ENCODE assay signal across 17 cellular contexts in the genomic region with DNA sequence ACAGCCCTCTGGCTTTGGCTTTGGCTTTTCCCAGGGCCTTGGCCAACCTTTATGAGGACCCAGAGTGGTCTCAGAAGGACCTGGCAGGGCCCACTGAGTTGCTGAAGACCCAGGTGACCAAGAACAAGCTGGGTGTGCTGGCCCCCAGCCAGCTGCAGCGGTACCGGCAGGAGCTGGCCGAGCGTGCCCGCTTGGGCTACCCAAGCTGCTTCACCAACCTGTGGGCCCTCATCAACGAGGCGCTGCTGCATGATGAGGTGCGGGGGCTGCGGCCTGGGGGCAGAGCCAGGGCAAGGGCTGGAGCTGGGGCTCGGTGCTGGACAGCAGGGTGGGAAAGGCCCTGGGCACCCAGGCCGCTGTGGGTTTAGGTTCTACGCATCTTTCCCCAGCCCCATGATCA. TPM values are rescaled to one million over a fixed set of nuclear protein-coding genes. Genes with fewer than 3 reads are reported as not detected.
DNase-seq lines count a peak whose midpoint lies in the region; TF ChIP-seq lines count a peak whose summit lies in the region.
"Had no signal": no experiment of that assay in that cellular context is flagged by ENCODE, and none has a peak within 500 bp of the region (broad histone marks: within the 10 kb centered on the region; RNA-seq: fewer than 3 reads in every experiment).

No MANE protein-coding gene starts in this region.

- no peaks in the 10 kb centered on the region for H3K27me3 Mint-ChIP-seq in mesothelial cell of epicardium (ENCODE audit: low read depth)
- H3K27me3 Mint-ChIP-seq: B cell; CD4-positive, alpha-beta T cell had no signal

- H3K4me3 ChIP-seq in neuronal stem cell (ENCODE audit: low read length in 2 of 2) (no peak overlapping the region), thyroid gland (replicated peaks in 1 of 3) (no peak overlapping the region)
- H3K4me3 ChIP-seq: A549; BLaER1 treated with 17β-estradiol and CSF1 and Interleukin-3, amounts not matched to agents 10 nM and 100 nM had no signal

- no peak overlapping the region for H2BK15ac ChIP-seq in neuronal stem cell (ENCODE audit: low read length)

- CTCF ChIA-PET in RWPE1 (lab: Yijun Ruan, JAX), result no interaction called here

- H3K27me3 ChIP-seq in neuronal stem cell (ENCODE audit: control insufficient read depth in 3 of 3, insufficient read depth in 3 of 3, low read depth in 1 of 3, low read length in 3 of 3) (no peaks in the 10 kb centered on the region), thyroid gland (no peaks in the 10 kb centered on the region)
- H3K27me3 ChIP-seq: BLaER1 treated with 17β-estradiol and CSF1 and Interleukin-3, amounts not matched to agents 10 nM and 100 nM had no signal

- H2BK5ac ChIP-seq in neuronal stem cell (ENCODE audit: low read length), result peak overlapping the region; percentile 79

- no peak overlapping the region for H4K91ac ChIP-seq in neuronal stem cell (ENCODE audit: low read depth, low read length, poor library complexity)

- H3K23ac ChIP-seq in neuronal stem cell (ENCODE audit: low read depth, low read length, poor library complexity), result no peak overlapping the region

- H3K14ac ChIP-seq in neuronal stem cell (ENCODE audit: low read length), result peak overlapping the region; percentile 15

- peaks cover 16% of the 10 kb centered on the region for H3K4me1 Mint-ChIP-seq in mesothelial cell of epicardium
- H3K4me1 Mint-ChIP-seq: B cell had no signal

- H3K18ac ChIP-seq in neuronal stem cell (ENCODE audit: low read length), result peak overlapping the region; percentile 53

- H2BK12ac ChIP-seq in neuronal stem cell (ENCODE audit: low read length), result no peak overlapping the region

- H3K4ac ChIP-seq in neuronal stem cell (ENCODE audit: low read length), result no peak overlapping the region

- no CpG with 5 or more reads among the region's 12 CpGs for WGBS in neuronal stem cell (ENCODE audit: extremely low coverage in 2 of 2, insufficient read length in 2 of 2, insufficient replicate concordance in 1 of 2), 2 donors
- WGBS in thyroid gland, 2 donors, result 78 to 100% methylated on average over 1 to 5 of the region's 12 CpGs

- H3K9me3 Mint-ChIP-seq in mesothelial cell of epicardium, result no peaks in the 10 kb centered on the region
- H3K9me3 Mint-ChIP-seq: CD4-positive, alpha-beta T cell; CD8-positive, alpha-beta T cell had no signal

- DNase-seq in RWPE1 (ENCODE audit: low spot score), result no peak
- DNase-seq in neuronal stem cell (ENCODE audit: low spot score), result no peak
- peak; percentile 77 to 78 for DNase-seq in thyroid gland
- no peak for DNase-seq in NCI-H446 (lab: John Stamatoyannopoulos, UW)
- DNase-seq in mesothelial cell of epicardium (ENCODE audit: low spot score in 2 of 2, unreplicated experiment in 2 of 2), result no peak
- DNase-seq: AML-193; Caco-2; Calu3; CD4-positive, alpha-beta T cell; CD8-positive, alpha-beta T cell; DMS79 treated with DMSO at 0.1 percent for 48 hours; GF-D8 had no signal

- no peak overlapping the region for H3K4me3 Mint-ChIP-seq in mesothelial cell of epicardium
- H3K4me3 Mint-ChIP-seq: B cell; CD4-positive, alpha-beta T cell; CD8-positive, alpha-beta T cell had no signal

- H3K4me1 ChIP-seq in neuronal stem cell (ENCODE audit: control insufficient read depth in 2 of 2, insufficient read depth in 1 of 2, low read depth in 1 of 2, low read length in 2 of 2), result no peaks in the 10 kb centered on the region
- H3K4me1 ChIP-seq in thyroid gland, result peaks cover 0 to 7% of the 10 kb centered on the region in 2 donors
- H3K4me1 ChIP-seq: A549, Caco-2 had no signal

- H3K4me2 ChIP-seq in neuronal stem cell (ENCODE audit: insufficient read depth, low read length, poor library complexity, severe bottlenecking), result no peak overlapping the region
- H3K4me2 ChIP-seq: A549; BLaER1 treated with 17β-estradiol and CSF1 and Interleukin-3, amounts not matched to agents 10 nM and 100 nM had no signal

- POLR2A ChIA-PET in RWPE1 (lab: Yijun Ruan, JAX; ENCODE audit: low non-redundant PET), result no interaction called here

- H2AFZ ChIP-seq in neuronal stem cell (ENCODE audit: low read length), result no peak overlapping the region

- H3K27ac ChIP-seq in RWPE1 (peak overlapping the region; percentile 84; the same call in 1 of the 2 replicates), neuronal stem cell (replicated peaks; ENCODE audit: low read length) (no peak overlapping the region), thyroid gland (no peak overlapping the region)
- H3K27ac ChIP-seq: 22Rv1; A549; BLaER1 treated with 17β-estradiol and CSF1 and Interleukin-3, amounts not matched to agents 10 nM and 100 nM; C4-2B had no signal

- H3K9me3 ChIP-seq in neuronal stem cell (replicated peaks in 1 of 2; ENCODE audit: control insufficient read depth in 2 of 2, insufficient read depth in 1 of 2, low read depth in 1 of 2, low read length in 2 of 2), result no peaks in the 10 kb centered on the region
- no peaks in the 10 kb centered on the region for H3K9me3 ChIP-seq in thyroid gland
- H3K9me3 ChIP-seq: A549; BLaER1 treated with 17β-estradiol and CSF1 and Interleukin-3, amounts not matched to agents 10 nM and 100 nM; Caco-2 had no signal

- H3K36me3 Mint-ChIP-seq in mesothelial cell of epicardium, result peaks cover 12% of the 10 kb centered on the region

- peaks cover 26 to 48% of the 10 kb centered on the region in 2 donors for H3K36me3 ChIP-seq in neuronal stem cell (replicated peaks in 1 of 2; ENCODE audit: control insufficient read depth in 2 of 2, insufficient read depth in 2 of 2, low read length in 2 of 2)
- H3K36me3 ChIP-seq in thyroid gland, result peaks cover 24 to 56% of the 10 kb centered on the region in 2 donors

- H3K27ac Mint-ChIP-seq in mesothelial cell of epicardium, result no peak overlapping the region
- H3K27ac Mint-ChIP-seq: B cell; CD4-positive, alpha-beta T cell; CD8-positive, alpha-beta T cell had no signal

- TF ChIP-seq POLR2A in thyroid gland (IDR thresholded peaks at IDR 0.05), result no peak

- no peak overlapping the region for H2AK5ac ChIP-seq in neuronal stem cell (ENCODE audit: low read depth, low read length)

- peak overlapping the region; percentile 17 for H3K9ac ChIP-seq in neuronal stem cell (ENCODE audit: low read depth, low read length, poor library complexity)
- H3K9ac ChIP-seq: BLaER1 treated with 17β-estradiol and CSF1 and Interleukin-3, amounts not matched to agents 10 nM and 100 nM had no signal

- intact Hi-C loops in thyroid gland (cut with DNase I), result no loop called here

- H2BK120ac ChIP-seq in neuronal stem cell (ENCODE audit: low read depth, low read length), result no peak overlapping the region

- no peak for TF ChIP-seq CTCF in RWPE1 (conservative IDR thresholded peaks at IDR 0.05; ENCODE audit: low read depth)
- TF ChIP-seq CTCF in thyroid gland (IDR thresholded peaks at IDR 0.05), result no peak
- TF ChIP-seq CTCF in mesothelial cell of epicardium (IDR thresholded peaks at IDR 0.05; ENCODE audit: unreplicated experiment), result no peak

- H3K79me1 ChIP-seq in neuronal stem cell (ENCODE audit: low read depth, low read length), result peaks cover 2% of the 10 kb centered on the region

- H4K8ac ChIP-seq in neuronal stem cell (ENCODE audit: low read depth, low read length), result peak overlapping the region; percentile 31

RNA-seq across cellular contexts. Expression of a gene that starts 6.2 kb away (rescaled TPM):
- 16.5 TPM for polyA plus RNA-seq in neuronal stem cell (2013, experiment 1 of 2)
- polyA plus RNA-seq in neuronal stem cell (2013, experiment 2 of 2), result 15.9 TPM
- total RNA-seq in thyroid gland (10 to 100 TPM in 1 of 4 donors, 1 to 10 TPM in 3; 6.2 to 13.0 (median 8.6) TPM), mesothelial cell of epicardium (10.6 to 11.4 TPM (median 11.2 TPM) in 3 replicates)

RNA-seq across cellular contexts. Expression of a gene that starts 16.9 kb away (rescaled TPM):
- polyA plus RNA-seq in neuronal stem cell (2013, experiment 1 of 2), result 14.4 TPM
- 14.3 TPM for polyA plus RNA-seq in neuronal stem cell (2013, experiment 2 of 2)
- total RNA-seq in thyroid gland (10 to 100 TPM; 18.8 to 36.6 (median 28.3) TPM), mesothelial cell of epicardium (25.9 to 27.6 TPM (median 26.7 TPM) in 3 replicates)

RNA-seq across cellular contexts. Expression of a gene that starts 49.0 kb away (rescaled TPM):
- 0.08 TPM for polyA plus RNA-seq in neuronal stem cell (2013, experiment 1 of 2)
- polyA plus RNA-seq in neuronal stem cell (2013, experiment 2 of 2), result 0.14 TPM
- total RNA-seq in thyroid gland (1 to 10 TPM in 3 of 4 donors, under 1 TPM in 1; 0.40 to 2.5 (median 1.8) TPM), mesothelial cell of epicardium (2.1 to 2.7 TPM (median 2.3 TPM) in 3 replicates)

Comparison
In these comparisons a context has a peak if more than half of its experiments do, and no peak if none do; other contexts are left out.
1. DNase-seq: peak in thyroid gland (2 of 2); none in RWPE1 (single experiment), neuronal stem cell (single experiment), NCI-H446 (0 of 2) and mesothelial cell of epicardium (0 of 2).